Comparison of ENCODE assay signal across 15 cellular contexts in genomic region chr14:55799523-55800095, GRCh38.
"Had no signal": no experiment of that assay in that cellular context is flagged by ENCODE, and none has a peak within 500 bp of the region (broad histone marks: within the 10 kb centered on the region; RNA-seq: fewer than 3 reads in every experiment).

No MANE protein-coding gene starts in this region.

- ATAC-seq: activated naive CD8-positive, alpha-beta T cell treated with anti-CD3 and anti-CD28 coated beads, Interleukin-2, amount 50 U/mL, for 24 hours; left ventricle myocardium superior; natural killer cell had no signal

- H3K36me3 ChIP-seq: spleen, thyroid gland had no signal

- H3K27ac ChIP-seq: thyroid gland had no signal

- H3K4me3 ChIP-seq: spleen, thyroid gland had no signal

- H3K4me1 ChIP-seq: thyroid gland had no signal

- DNase-seq: activated CD4-positive, alpha-beta memory T cell treated with anti-CD3 and anti-CD28 coated beads for 36 hours; activated CD4-positive, alpha-beta T cell treated with anti-CD3 and anti-CD28 coated beads for 48 hours; activated gamma-delta T cell; activated naive CD4-positive, alpha-beta T cell treated with anti-CD3 and anti-CD28 coated beads, Interleukin-2, amount 50 U/mL, for 16 hours; activated naive CD8-positive, alpha-beta T cell treated with anti-CD3 and anti-CD28 coated beads, Interleukin-2, amount 50 U/mL, for 24 hours; effector CD4-positive, alpha-beta T cell; foreskin melanocyte; left ventricle myocardium superior; mammary epithelial cell; natural killer cell; retina; spleen; stimulated activated CD4-positive, alpha-beta T cell treated with anti-CD3 and anti-CD28 coated beads, Interleukin-4, amount 100 ng/mL, for 24 hours; substantia nigra; thyroid gland had no signal

- H3K27me3 ChIP-seq: spleen, thyroid gland had no signal

- H3K9me3 ChIP-seq: spleen, thyroid gland had no signal
